ENCODE assay signal across 8 cellular contexts in genomic region chr6:113879186-113880096, GRCh38. TPM values are rescaled to one million over a fixed set of nuclear protein-coding genes. Genes with fewer than 3 reads are reported as not detected.
A peak's percentile ranks its signal among the peaks of the same experiment; 100 is the strongest.
DNase-seq lines count a peak whose midpoint lies in the region; ATAC-seq, FAIRE-seq and TF ChIP-seq lines count a peak whose summit lies in the region.

No MANE protein-coding gene starts in this region.

- H3K36me3 ChIP-seq in small intestine (ENCODE audit: control insufficient read depth in 2 of 2, insufficient read depth in 2 of 2, low read length in 2 of 2) = no peaks in the 10 kb centered on the region

- H3K4me3 ChIP-seq in astrocyte of the spinal cord (ENCODE audit: low read depth, low read length) (no peak overlapping the region), small intestine (ENCODE audit: low read depth in 1 of 2, low read length in 2 of 2) (no peak overlapping the region)

- no peaks in the 10 kb centered on the region for H3K9me3 ChIP-seq in small intestine (ENCODE audit: control insufficient read depth, low read depth)

- ATAC-seq in GM21447 (IDR thresholded peaks at IDR 0.05; ENCODE audit: unreplicated experiment) (peak; percentile 100), HG03558 (IDR thresholded peaks at IDR 0.05; ENCODE audit: extremely low read depth, unreplicated experiment) (peak; percentile 99)

- peak; percentile 78 for TF ChIP-seq CTCF in astrocyte of the spinal cord (IDR thresholded peaks at IDR 0.05; ENCODE audit: low read depth, low read length)

- H3K4me1 ChIP-seq in small intestine (ENCODE audit: control insufficient read depth in 2 of 2, insufficient read depth in 1 of 2, low read depth in 1 of 2, low read length in 1 of 2) = no peaks in the 10 kb centered on the region

- in situ Hi-C loops in astrocyte of the spinal cord (cut with HindIII; ENCODE audit: low sequenced_read_pairs) = no loop called here

- peak; percentile 90 for FAIRE-seq in small intestine (lab: Jason Lieb, UNC)

- DNase-seq in GDM1 (lab: John Stamatoyannopoulos, UW) (peak; percentile 21), NCI-H524 (lab: John Stamatoyannopoulos, UW) (peak; percentile 57 to 81), astrocyte of the spinal cord (ENCODE audit: low read depth, low spot score) (peak; percentile 86), iPS-NIHi11 (ENCODE audit: low spot score) (peak; percentile 61), small intestine (peak; percentile 79)
- DNase-seq in activated CD4-positive, alpha-beta T cell treated with anti-CD3 and anti-CD28 coated beads for 1 hour = no peak

- no peak overlapping the region for H3K27ac ChIP-seq in small intestine (ENCODE audit: low read depth in 1 of 2, low read length in 1 of 2)

- 11 to 19% (median 18%) methylated on average over 6 of the region's 6 CpGs for WGBS in small intestine, 3 donors

- no peaks in the 10 kb centered on the region for H3K27me3 ChIP-seq in small intestine (ENCODE audit: control insufficient read depth in 2 of 2, insufficient read depth in 2 of 2, low read length in 2 of 2)

RNA-seq across cellular contexts. Expression of gene MARCKS, which starts 22.3 kb away (rescaled TPM):
- polyA plus RNA-seq in small intestine = 10 to 100 TPM; 18.1 to 32.5 (median 20.0) TPM
